Comparison of ENCODE assay signal across 9 cellular contexts in the genomic region with DNA sequence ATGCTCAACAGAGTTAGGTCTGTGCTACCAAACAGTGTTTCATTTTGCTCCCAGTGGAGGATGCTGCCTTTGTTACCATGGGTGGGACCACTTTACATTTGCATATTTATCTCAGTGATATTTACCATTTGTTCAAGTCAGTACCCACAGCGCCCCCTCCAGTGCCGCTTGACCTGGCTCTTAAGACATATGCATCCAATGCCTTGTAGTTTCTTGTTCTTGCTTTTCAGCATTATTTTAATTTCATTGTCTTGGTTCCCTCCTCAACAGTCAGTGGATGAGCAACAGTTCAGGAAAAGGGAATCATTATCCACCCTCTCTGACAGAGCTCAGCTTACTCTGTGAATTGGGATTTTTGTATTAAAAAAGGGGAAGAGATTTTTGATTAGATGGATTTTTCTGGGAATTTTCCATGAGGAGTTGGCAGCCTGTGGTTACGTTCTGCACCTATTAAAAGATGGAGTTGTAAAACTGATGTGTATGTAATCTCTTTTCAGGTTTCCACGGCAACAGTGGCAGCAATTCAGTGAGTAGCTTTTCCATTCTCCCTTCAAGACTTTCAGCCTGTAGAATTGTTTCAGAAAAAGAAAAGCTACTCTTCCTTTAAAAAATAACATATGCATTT.
DNase-seq lines count a peak whose midpoint lies in the region; TF ChIP-seq lines count a peak whose summit lies in the region.
"Had no signal": no experiment of that assay in that cellular context is flagged by ENCODE, and none has a peak within 500 bp of the region (broad histone marks: within the 10 kb centered on the region; RNA-seq: fewer than 3 reads in every experiment).

No MANE protein-coding gene starts in this region.

- no peaks in the 10 kb centered on the region for H3K36me3 Mint-ChIP-seq in endothelial cell (ENCODE audit: low read depth, unreplicated experiment)

- H3K4me3 ChIP-seq in retinal pigment epithelial cell (ENCODE audit: low read length) (no peak overlapping the region), H7 (ENCODE audit: insufficient read depth, low read depth, low read length) (no peak overlapping the region)

- H3K4me3 Mint-ChIP-seq in endothelial cell (ENCODE audit: unreplicated experiment): no peak overlapping the region

- no peaks in the 10 kb centered on the region for H3K4me1 Mint-ChIP-seq in endothelial cell (ENCODE audit: unreplicated experiment)

- peak; percentile 26 for DNase-seq in DMS79 treated with DMSO at 0.1 percent for 48 hours (lab: John Stamatoyannopoulos, UW)
- no peak for DNase-seq in DMS79 (lab: John Stamatoyannopoulos, UW)
- DNase-seq in NCI-H748 treated with DMSO at 0.1 percent for 48 hours (lab: John Stamatoyannopoulos, UW): peak; percentile 77
- DNase-seq in endothelial cell (ENCODE audit: low spot score): no peak
- no peak for DNase-seq in retinal pigment epithelial cell (ENCODE audit: low read depth)
- no peak for DNase-seq in NCI-H345 treated with DMSO at 0.1 percent for 48 hours (lab: John Stamatoyannopoulos, UW; ENCODE audit: unreplicated experiment)
- no peak for DNase-seq in retina
- no peak for DNase-seq in H7
- DNase-seq: activated CD4-positive, alpha-beta T cell treated with anti-CD3 and anti-CD28 coated beads for 4 hours had no signal

- H3K27ac Mint-ChIP-seq in endothelial cell (ENCODE audit: unreplicated experiment): no peak overlapping the region

- H3K27me3 ChIP-seq in H7 (ENCODE audit: control insufficient read depth, insufficient read depth, low read length): no peaks in the 10 kb centered on the region

- H3K27me3 Mint-ChIP-seq in endothelial cell (ENCODE audit: unreplicated experiment): peaks cover 2% of the 10 kb centered on the region

- H3K36me3 ChIP-seq in H7 (replicated peaks; ENCODE audit: control insufficient read depth, insufficient read depth, low read length): no peaks in the 10 kb centered on the region

- H3K9me3 Mint-ChIP-seq in endothelial cell (ENCODE audit: unreplicated experiment): no peaks in the 10 kb centered on the region

- TF ChIP-seq CTCF in endothelial cell (IDR thresholded peaks at IDR 0.05; ENCODE audit: unreplicated experiment): peak; percentile 18
- peak; percentile 30 for TF ChIP-seq CTCF in retinal pigment epithelial cell (conservative IDR thresholded peaks at IDR 0.05; ENCODE audit: low read depth, low read length)

Comparison
In these comparisons a context has a peak if more than half of its experiments do, and no peak if none do; other contexts are left out.
1. DNase-seq: peak in DMS79 treated with DMSO at 0.1 percent for 48 hours (single experiment) and NCI-H748 treated with DMSO at 0.1 percent for 48 hours (single experiment); none in DMS79 (single experiment), endothelial cell (single experiment), retinal pigment epithelial cell (single experiment), NCI-H345 treated with DMSO at 0.1 percent for 48 hours (single experiment), retina (single experiment) and H7 (single experiment).